ENCODE assay signal across 1 cellular context in genomic region chr17:78250891-78251772, GRCh38.
A peak's percentile ranks its signal among the peaks of the same experiment; 100 is the strongest.
TF ChIP-seq lines count a peak whose summit lies in the region.

No MANE protein-coding gene starts in this region.

TF ChIP-seq in K562, 482 proteins besides CTCF, POLR2A, EP300 and RAD21 (continued from another document and continues in another):
- TF ChIP-seq ZNF740 (CRISPR knock-in tag; IDR thresholded peaks at IDR 0.05) (0 out of 2 replicates have a peak, but pooled peaks have one; percentile 42), ZNF740 (tag; IDR thresholded peaks at IDR 0.05) (no peak), CTCFL (IDR thresholded peaks at IDR 0.05; ENCODE audit: borderline replicate concordance, insufficient read depth, low read depth, low read length, poor library complexity, severe bottlenecking) (peak; percentile 85), FOXP1 (CRISPR knock-in tag; IDR thresholded peaks at IDR 0.05) (no peak), FOSL1 (tag; conservative IDR thresholded peaks at IDR 0.05) (no peak), CEBPZ (IDR thresholded peaks at IDR 0.05; ENCODE audit: borderline replicate concordance, low read depth, low read length) (no peak), CHD1 (IDR thresholded peaks at IDR 0.05; ENCODE audit: low read length) (no peak), ZNF12 (CRISPR knock-in tag; IDR thresholded peaks at IDR 0.05) (no peak; the same call in 1 of the 2 replicates), FUS (optimal IDR thresholded peaks at IDR 0.05; ENCODE audit: low read depth, low read length) (no peak), ZNF134 (CRISPR knock-in tag; conservative IDR thresholded peaks at IDR 0.05) (no peak), TSHZ1 (CRISPR knock-in tag; IDR thresholded peaks at IDR 0.05) (no peak), DDX20 (tag; IDR thresholded peaks at IDR 0.05; ENCODE audit: low read depth) (no peak), NONO (IDR thresholded peaks at IDR 0.05; ENCODE audit: low read depth in 2 of 2, low read length in 1 of 2) (peak in 1 of 2 experiments; percentile 68; a peak in 1 of 4 replicates), NR3C1 (CRISPR knock-in tag; IDR thresholded peaks at IDR 0.05) (no peak), ELF2 (CRISPR knock-in tag; IDR thresholded peaks at IDR 0.05) (peak; percentile 68; the same call in 1 of the 2 replicates), FOXK2 (conservative IDR thresholded peaks at IDR 0.05 in 1 of 2, IDR thresholded peaks at IDR 0.05 in 1 of 2; ENCODE audit: low read depth in 2 of 2) (no peak), SMC3 (conservative IDR thresholded peaks at IDR 0.05; ENCODE audit: insufficient read depth, low read depth, low read length) (peak; percentile 97), SNAPC5 (CRISPR knock-in tag; IDR thresholded peaks at IDR 0.05) (no peak), CBFA2T2 (conservative IDR thresholded peaks at IDR 0.05) (peak; percentile 29), ELF1 (tag; IDR thresholded peaks at IDR 0.05) (no peak), CBX3 (IDR thresholded peaks at IDR 0.05; ENCODE audit: borderline replicate concordance in 1 of 2, low read length in 2 of 2) (no peak), RBM17 (IDR thresholded peaks at IDR 0.05; ENCODE audit: borderline replicate concordance, low read depth, low read length) (no peak), MIER1 (IDR thresholded peaks at IDR 0.05; ENCODE audit: low read depth) (no peak), LEF1 (IDR thresholded peaks at IDR 0.05) (no peak), BRF1 (IDR thresholded peaks at IDR 0.05; ENCODE audit: borderline replicate concordance, extremely low read depth, insufficient read length) (no peak), ZNF592 (IDR thresholded peaks at IDR 0.05) (peak; percentile 91), EZH2 (IDR thresholded peaks at IDR 0.05; ENCODE audit: borderline replicate concordance, low read depth, low read length) (no peak), RBM15 (IDR thresholded peaks at IDR 0.05; ENCODE audit: insufficient read depth, low read length) (no peak), ZBTB34 (CRISPR knock-in tag; IDR thresholded peaks at IDR 0.05) (no peak)
- TF ChIP-seq, protein P1, sequence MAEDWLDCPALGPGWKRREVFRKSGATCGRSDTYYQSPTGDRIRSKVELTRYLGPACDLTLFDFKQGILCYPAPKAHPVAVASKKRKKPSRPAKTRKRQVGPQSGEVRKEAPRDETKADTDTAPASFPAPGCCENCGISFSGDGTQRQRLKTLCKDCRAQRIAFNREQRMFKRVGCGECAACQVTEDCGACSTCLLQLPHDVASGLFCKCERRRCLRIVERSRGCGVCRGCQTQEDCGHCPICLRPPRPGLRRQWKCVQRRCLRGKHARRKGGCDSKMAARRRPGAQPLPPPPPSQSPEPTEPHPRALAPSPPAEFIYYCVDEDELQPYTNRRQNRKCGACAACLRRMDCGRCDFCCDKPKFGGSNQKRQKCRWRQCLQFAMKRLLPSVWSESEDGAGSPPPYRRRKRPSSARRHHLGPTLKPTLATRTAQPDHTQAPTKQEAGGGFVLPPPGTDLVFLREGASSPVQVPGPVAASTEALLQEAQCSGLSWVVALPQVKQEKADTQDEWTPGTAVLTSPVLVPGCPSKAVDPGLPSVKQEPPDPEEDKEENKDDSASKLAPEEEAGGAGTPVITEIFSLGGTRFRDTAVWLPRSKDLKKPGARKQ (CRISPR knock-in tag; IDR thresholded peaks at IDR 0.05): no peak
- TF ChIP-seq, protein P2, sequence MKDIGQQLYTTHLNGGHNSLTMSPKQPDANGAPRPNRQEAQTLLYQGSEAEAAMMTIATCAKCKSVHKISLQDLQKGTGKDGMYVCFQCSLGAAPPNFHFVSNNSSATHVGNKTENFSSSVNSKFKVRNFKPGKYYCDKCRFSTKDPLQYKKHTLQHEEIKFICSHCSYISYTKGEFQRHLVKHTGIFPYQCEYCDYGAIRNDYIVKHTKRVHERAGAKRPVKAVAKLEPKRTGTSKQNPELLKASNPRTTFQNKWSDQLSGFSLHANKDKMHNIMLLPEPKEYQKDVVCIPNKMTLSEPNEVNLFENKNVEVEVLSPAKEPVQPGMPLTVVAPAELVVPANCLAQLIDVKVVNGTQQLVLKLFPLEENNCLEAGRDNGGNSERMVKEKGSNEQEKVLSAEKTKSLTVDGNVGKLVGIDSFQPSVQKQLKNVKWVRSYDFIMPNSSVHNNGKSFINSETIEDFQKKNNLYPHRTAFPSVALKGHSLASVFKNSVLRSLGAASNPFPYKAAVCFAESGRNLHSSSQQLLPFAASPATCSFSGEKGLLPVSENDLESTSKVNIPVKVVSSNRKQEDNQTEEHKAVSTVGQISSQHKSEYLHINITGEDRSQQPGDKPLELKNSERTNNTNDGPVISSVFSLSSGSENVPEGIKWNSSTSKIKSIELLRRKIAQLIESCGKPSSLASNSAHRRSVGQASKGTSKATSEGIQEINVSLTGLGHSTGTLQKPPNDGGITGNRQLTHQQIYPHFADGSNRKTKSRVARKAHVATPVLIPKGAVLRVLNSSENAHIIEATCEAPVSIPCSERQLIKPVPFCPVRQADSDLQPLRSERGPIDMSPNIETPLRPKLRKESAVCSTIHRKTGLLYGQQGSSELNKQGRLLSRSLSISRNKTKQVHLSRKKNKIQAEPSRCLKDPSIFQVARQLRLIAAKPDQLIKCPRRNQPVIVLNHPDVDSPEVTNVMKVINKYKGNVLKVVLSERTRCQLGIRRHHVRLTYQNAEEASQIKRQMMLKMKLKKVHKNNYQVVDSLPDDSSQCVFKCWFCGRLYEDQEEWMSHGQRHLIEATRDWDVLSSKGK (CRISPR knock-in tag; IDR thresholded peaks at IDR 0.05): no peak
